In genomic region chr5:149152317-149152746, GRCh38 we compare ENCODE assay signal across 1 cellular context.
TF ChIP-seq lines count a peak whose summit lies in the region.

No MANE protein-coding gene starts in this region.

TF ChIP-seq in HepG2, 621 proteins besides CTCF, POLR2A, EP300 and RAD21 (continued from another document and continues in another):
- TF ChIP-seq ZNF510 (CRISPR knock-in tag; IDR thresholded peaks at IDR 0.05; ENCODE audit: low read depth) (no peak), HNF4A (CRISPR knock-in tag; IDR thresholded peaks at IDR 0.05) (peak; percentile 55), RNF219 (CRISPR knock-in tag; IDR thresholded peaks at IDR 0.05) (0 out of 2 replicates have a peak, but pooled peaks have one; percentile 19), NBN (conservative IDR thresholded peaks at IDR 0.05) (no peak), ZBTB37 (CRISPR knock-in tag; IDR thresholded peaks at IDR 0.05) (no peak), DMAP1 (CRISPR knock-in tag; IDR thresholded peaks at IDR 0.05) (peak; percentile 39; the same call in 1 of the 2 replicates), TOE1 (CRISPR knock-in tag; IDR thresholded peaks at IDR 0.05) (no peak), RBM22 (optimal IDR thresholded peaks at IDR 0.05; ENCODE audit: low read length) (no peak), ZNF883 (CRISPR knock-in tag; IDR thresholded peaks at IDR 0.05; ENCODE audit: not compliant biosample characterization) (no peak), ZNF766 (CRISPR knock-in tag; IDR thresholded peaks at IDR 0.05; ENCODE audit: borderline replicate concordance) (no peak), NFYB (CRISPR knock-in tag; IDR thresholded peaks at IDR 0.05) (no peak), NR3C1 (CRISPR knock-in tag; IDR thresholded peaks at IDR 0.05) (no peak), NR1H2 (CRISPR knock-in tag; IDR thresholded peaks at IDR 0.05; ENCODE audit: borderline replicate concordance, low read depth) (no peak), TBP (CRISPR knock-in tag; IDR thresholded peaks at IDR 0.05) (no peak), ZKSCAN1 (IDR thresholded peaks at IDR 0.05; ENCODE audit: low read length) (no peak), ZBTB42 (CRISPR knock-in tag; IDR thresholded peaks at IDR 0.05) (no peak), SMAD9 (CRISPR knock-in tag; IDR thresholded peaks at IDR 0.05) (no peak), ZNF10 (CRISPR knock-in tag; IDR thresholded peaks at IDR 0.05; ENCODE audit: borderline replicate concordance, low read depth) (no peak), ZNF747 (CRISPR knock-in tag; IDR thresholded peaks at IDR 0.05; ENCODE audit: borderline replicate concordance) (no peak), CEBPB (IDR thresholded peaks at IDR 0.05; ENCODE audit: borderline replicate concordance, low read depth, low read length) (peak; percentile 41; the same call in 1 of the 2 replicates), MIER2 (CRISPR knock-in tag; IDR thresholded peaks at IDR 0.05) (peak; percentile 16; the same call in 1 of the 2 replicates), ZBTB1 (CRISPR knock-in tag; IDR thresholded peaks at IDR 0.05; ENCODE audit: borderline replicate concordance) (no peak), TARDBP (CRISPR knock-in tag; IDR thresholded peaks at IDR 0.05) (peak; percentile 41; the same call in 1 of the 2 replicates), TEAD3 (CRISPR knock-in tag; optimal IDR thresholded peaks at IDR 0.05; ENCODE audit: borderline replicate concordance) (peak; percentile 50), ZNF598 (CRISPR knock-in tag; IDR thresholded peaks at IDR 0.05; ENCODE audit: borderline replicate concordance) (no peak), ZFP36L1 (CRISPR knock-in tag; IDR thresholded peaks at IDR 0.05) (no peak; the same call in 1 of the 2 replicates), GMEB1 (CRISPR knock-in tag; IDR thresholded peaks at IDR 0.05; ENCODE audit: borderline replicate concordance) (0 out of 2 replicates have a peak, but pooled peaks have one; percentile 23), E2F1 (CRISPR knock-in tag; IDR thresholded peaks at IDR 0.05) (no peak), NONO (IDR thresholded peaks at IDR 0.05) (no peak), NONO (CRISPR knock-in tag; conservative IDR thresholded peaks at IDR 0.05) (no peak; the same call in 1 of the 2 replicates), HMG20A (CRISPR knock-in tag; IDR thresholded peaks at IDR 0.05; ENCODE audit: borderline replicate concordance) (peak; percentile 83; the same call in 1 of the 2 replicates), IKZF4 (CRISPR knock-in tag; IDR thresholded peaks at IDR 0.05; ENCODE audit: borderline replicate concordance, low read depth, not compliant biosample characterization) (no peak), SNRNP70 (IDR thresholded peaks at IDR 0.05; ENCODE audit: low read depth, low read length) (no peak), JUND (CRISPR knock-in tag; IDR thresholded peaks at IDR 0.05) (peak; percentile 94), TEAD2 (CRISPR knock-in tag; IDR thresholded peaks at IDR 0.05) (no peak), PCBP1 (IDR thresholded peaks at IDR 0.05; ENCODE audit: borderline replicate concordance, low read depth, low read length) (no peak), ZNF83 (CRISPR knock-in tag; IDR thresholded peaks at IDR 0.05; ENCODE audit: borderline replicate concordance) (no peak), DNMT1 (CRISPR knock-in tag; IDR thresholded peaks at IDR 0.05) (no peak), TCF7L2 (IDR thresholded peaks at IDR 0.05; ENCODE audit: low read depth, low read length) (no peak), MED1 (CRISPR knock-in tag; IDR thresholded peaks at IDR 0.05) (peak; percentile 95), SOX13 (IDR thresholded peaks at IDR 0.05) (peak; percentile 65; the same call in 1 of the 2 replicates), SOX13 (CRISPR knock-in tag; conservative IDR thresholded peaks at IDR 0.05 in 1 of 2, IDR thresholded peaks at IDR 0.05 in 1 of 2) (peak in 1 of 2 experiments; percentile 91; a peak in 2 of 4 replicates), DNMT3B (CRISPR knock-in tag; conservative IDR thresholded peaks at IDR 0.05) (0 out of 2 replicates have a peak, but pooled peaks have one; percentile 15), ZFYVE20 (CRISPR knock-in tag; IDR thresholded peaks at IDR 0.05; ENCODE audit: borderline replicate concordance, low read depth) (no peak), FUBP1 (CRISPR knock-in tag; IDR thresholded peaks at IDR 0.05; ENCODE audit: borderline replicate concordance) (no peak), ARID2 (CRISPR knock-in tag; IDR thresholded peaks at IDR 0.05; ENCODE audit: borderline replicate concordance) (no peak)
- TF ChIP-seq, protein P1, sequence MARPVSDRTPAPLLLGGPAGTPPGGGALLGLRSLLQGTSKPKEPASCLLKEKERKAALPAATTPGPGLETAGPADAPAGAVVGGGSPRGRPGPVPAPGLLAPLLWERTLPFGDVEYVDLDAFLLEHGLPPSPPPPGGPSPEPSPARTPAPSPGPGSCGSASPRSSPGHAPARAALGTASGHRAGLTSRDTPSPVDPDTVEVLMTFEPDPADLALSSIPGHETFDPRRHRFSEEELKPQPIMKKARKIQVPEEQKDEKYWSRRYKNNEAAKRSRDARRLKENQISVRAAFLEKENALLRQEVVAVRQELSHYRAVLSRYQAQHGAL (CRISPR knock-in tag; IDR thresholded peaks at IDR 0.05; ENCODE audit: not compliant biosample characterization) = no peak
- TF ChIP-seq, protein P2, sequence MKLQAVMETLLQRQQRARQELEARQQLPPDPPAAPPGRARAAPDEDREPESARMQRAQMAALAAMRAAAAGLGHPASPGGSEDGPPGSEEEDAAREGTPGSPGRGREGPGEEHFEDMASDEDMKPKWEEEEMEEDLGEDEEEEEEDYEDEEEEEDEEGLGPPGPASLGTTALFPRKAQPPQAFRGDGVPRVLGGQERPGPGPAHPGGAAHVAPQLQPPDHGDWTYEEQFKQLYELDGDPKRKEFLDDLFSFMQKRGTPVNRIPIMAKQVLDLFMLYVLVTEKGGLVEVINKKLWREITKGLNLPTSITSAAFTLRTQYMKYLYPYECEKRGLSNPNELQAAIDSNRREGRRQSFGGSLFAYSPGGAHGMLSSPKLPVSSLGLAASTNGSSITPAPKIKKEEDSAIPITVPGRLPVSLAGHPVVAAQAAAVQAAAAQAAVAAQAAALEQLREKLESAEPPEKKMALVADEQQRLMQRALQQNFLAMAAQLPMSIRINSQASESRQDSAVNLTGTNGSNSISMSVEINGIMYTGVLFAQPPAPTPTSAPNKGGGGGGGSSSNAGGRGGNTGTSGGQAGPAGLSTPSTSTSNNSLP (IDR thresholded peaks at IDR 0.05; ENCODE audit: low read depth, low read length) = peak; percentile 89
- TF ChIP-seq, protein P3, sequence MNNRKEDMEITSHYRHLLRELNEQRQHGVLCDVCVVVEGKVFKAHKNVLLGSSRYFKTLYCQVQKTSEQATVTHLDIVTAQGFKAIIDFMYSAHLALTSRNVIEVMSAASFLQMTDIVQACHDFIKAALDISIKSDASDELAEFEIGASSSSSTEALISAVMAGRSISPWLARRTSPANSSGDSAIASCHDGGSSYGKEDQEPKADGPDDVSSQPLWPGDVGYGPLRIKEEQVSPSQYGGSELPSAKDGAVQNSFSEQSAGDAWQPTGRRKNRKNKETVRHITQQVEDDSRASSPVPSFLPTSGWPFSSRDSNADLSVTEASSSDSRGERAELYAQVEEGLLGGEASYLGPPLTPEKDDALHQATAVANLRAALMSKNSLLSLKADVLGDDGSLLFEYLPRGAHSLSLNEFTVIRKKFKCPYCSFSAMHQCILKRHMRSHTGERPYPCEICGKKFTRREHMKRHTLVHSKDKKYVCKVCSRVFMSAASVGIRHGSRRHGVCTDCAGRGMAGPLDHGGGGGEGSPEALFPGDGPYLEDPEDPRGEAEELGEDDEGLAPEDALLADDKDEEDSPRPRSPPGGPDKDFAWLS (CRISPR knock-in tag; IDR thresholded peaks at IDR 0.05; ENCODE audit: borderline replicate concordance) = no peak
- TF ChIP-seq, protein P4, sequence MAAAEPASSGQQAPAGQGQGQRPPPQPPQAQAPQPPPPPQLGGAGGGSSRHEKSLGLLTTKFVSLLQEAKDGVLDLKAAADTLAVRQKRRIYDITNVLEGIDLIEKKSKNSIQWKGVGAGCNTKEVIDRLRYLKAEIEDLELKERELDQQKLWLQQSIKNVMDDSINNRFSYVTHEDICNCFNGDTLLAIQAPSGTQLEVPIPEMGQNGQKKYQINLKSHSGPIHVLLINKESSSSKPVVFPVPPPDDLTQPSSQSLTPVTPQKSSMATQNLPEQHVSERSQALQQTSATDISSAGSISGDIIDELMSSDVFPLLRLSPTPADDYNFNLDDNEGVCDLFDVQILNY (CRISPR knock-in tag; conservative IDR thresholded peaks at IDR 0.05) = no peak
